10 cellular contexts compared by ENCODE assay signal in the genomic region with DNA sequence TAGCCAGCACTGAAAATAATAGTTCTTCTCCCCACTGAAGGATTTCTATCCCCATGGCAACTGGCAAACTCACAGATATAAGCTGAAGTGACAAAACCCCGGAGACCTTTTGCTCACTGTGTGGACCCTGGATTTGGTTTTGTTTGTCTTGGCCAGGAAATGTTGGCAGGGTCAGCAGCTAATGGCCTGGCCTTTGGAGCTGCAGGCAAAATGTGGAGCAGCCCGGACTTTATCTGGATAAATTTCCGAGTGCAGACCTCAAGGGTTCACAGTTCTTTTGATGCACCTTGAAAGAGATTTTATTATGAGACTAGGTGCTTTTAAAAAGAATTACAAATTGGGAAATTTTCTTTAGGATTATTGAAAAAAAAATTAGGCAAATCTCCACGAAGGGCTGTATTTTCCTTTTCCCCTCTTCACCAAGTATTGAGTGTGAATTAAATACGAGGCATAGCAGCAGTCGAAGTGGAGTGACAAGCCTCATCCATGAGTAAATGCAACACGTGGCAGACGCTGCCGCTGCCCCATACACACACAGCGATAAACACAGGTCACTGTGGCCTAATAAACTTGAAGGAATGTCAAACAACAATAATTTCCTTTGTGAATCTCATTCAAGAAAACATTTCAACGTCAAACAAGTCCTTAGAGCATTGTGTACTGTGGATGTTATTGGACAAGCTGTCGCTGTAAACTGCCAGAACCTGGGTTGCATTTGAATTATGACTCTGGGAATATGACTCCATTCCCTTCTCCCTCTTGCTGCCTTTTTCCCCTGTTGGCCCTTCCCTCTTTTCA. TPM values are rescaled to one million over a fixed set of nuclear protein-coding genes. Genes with fewer than 3 reads are reported as not detected.
DNase-seq lines count a peak whose midpoint lies in the region; FAIRE-seq and TF ChIP-seq lines count a peak whose summit lies in the region.
"Had no signal": no experiment of that assay in that cellular context is flagged by ENCODE, and none has a peak within 500 bp of the region (broad histone marks: within the 10 kb centered on the region; RNA-seq: fewer than 3 reads in every experiment).

No MANE protein-coding gene starts in this region.

- no peaks in the 10 kb centered on the region for H3K36me3 ChIP-seq in adipocyte (ENCODE audit: control insufficient read depth, insufficient read depth, low read length, severe bottlenecking)
- H3K36me3 ChIP-seq in kidney (ENCODE audit: control insufficient read depth in 1 of 2, insufficient read depth in 2 of 2, low read length in 2 of 2), result no peaks in the 10 kb centered on the region
- H3K36me3 ChIP-seq in subcutaneous abdominal adipose tissue (ENCODE audit: control insufficient read depth in 5 of 5, insufficient read depth in 5 of 5, low read length in 5 of 5), result no peaks in the 10 kb centered on the region

- DNase-seq in DMS 273 (lab: John Stamatoyannopoulos, UW; ENCODE audit: unreplicated experiment) (peak; percentile 32), DMS 273 treated with DMSO at 0.1 percent for 48 hours (lab: John Stamatoyannopoulos, UW) (no peak), adipocyte (ENCODE audit: low read depth) (no peak), kidney (peak; percentile 77), SIG-M5 treated with dmso at 0.1 percent for 504 hours (lab: John Stamatoyannopoulos, UW; ENCODE audit: unreplicated experiment) (no peak), NCI-H2029 treated with DMSO at 0.1 percent for 48 hours (lab: John Stamatoyannopoulos, UW) (no peak)
- no peak for DNase-seq in T-helper 2 cell treated with Interferon-gamma antibody and Interleukin-4, amounts not matched to agents 5 μg/mL and 100 μg/mL, for 36 hours (ENCODE audit: low spot score)

- peaks cover 63% of the 10 kb centered on the region for H3K4me1 ChIP-seq in adipocyte (ENCODE audit: control insufficient read depth, insufficient read depth, low read length)
- H3K4me1 ChIP-seq in kidney (ENCODE audit: control insufficient read depth in 1 of 2, insufficient read depth in 1 of 2, low read depth in 1 of 2, low read length in 2 of 2), result peaks cover 3 to 4% of the 10 kb centered on the region in 2 donors
- peaks cover 30 to 74% (median 59%) of the 10 kb centered on the region in 5 donors for H3K4me1 ChIP-seq in subcutaneous abdominal adipose tissue (ENCODE audit: control insufficient read depth in 5 of 5, insufficient read depth in 5 of 5, low read length in 5 of 5)

- H3K4me3 ChIP-seq in adipocyte (ENCODE audit: low read length) (peak overlapping the region; percentile 31), kidney (ENCODE audit: low read length in 2 of 2) (no peak overlapping the region), subcutaneous abdominal adipose tissue (ENCODE audit: low read depth in 1 of 5, low read length in 5 of 5) (peak overlapping the region in 3 of 5 donors; percentile 7 to 14 (median 13))

- no peaks in the 10 kb centered on the region for H3K27me3 ChIP-seq in adipocyte (replicated peaks; ENCODE audit: control insufficient read depth, insufficient read depth, low read length)
- H3K27me3 ChIP-seq in subcutaneous abdominal adipose tissue (ENCODE audit: control insufficient read depth in 5 of 5, insufficient read depth in 4 of 5, low read length in 5 of 5), result peaks cover 0 to 2% (median 0%) of the 10 kb centered on the region in 5 donors

- H3K27me3 Mint-ChIP-seq in T-helper 2 cell treated with Interferon-gamma antibody and Interleukin-4, amounts not matched to agents 5 μg/mL and 100 μg/mL, for 36 hours (ENCODE audit: low read depth), result no peaks in the 10 kb centered on the region

- intact Hi-C loops in kidney (cut with DNase I), result no loop called here

- no peak overlapping the region for H3K27ac ChIP-seq in kidney (ENCODE audit: low read depth in 2 of 2, low read length in 2 of 2)
- H3K27ac ChIP-seq in subcutaneous abdominal adipose tissue (ENCODE audit: low read depth, low read length), result peak overlapping the region; percentile 93
- H3K27ac ChIP-seq: 22Rv1 had no signal

- peaks cover 54% of the 10 kb centered on the region for H3K4me1 Mint-ChIP-seq in T-helper 2 cell treated with Interferon-gamma antibody and Interleukin-4, amounts not matched to agents 5 μg/mL and 100 μg/mL, for 36 hours (ENCODE audit: low read depth)

- H3K9me3 Mint-ChIP-seq in T-helper 2 cell treated with Interferon-gamma antibody and Interleukin-4, amounts not matched to agents 5 μg/mL and 100 μg/mL, for 36 hours, result peaks cover 5% of the 10 kb centered on the region

- TF ChIP-seq CTCF in kidney (IDR thresholded peaks at IDR 0.05; ENCODE audit: borderline replicate concordance, extremely low read depth, insufficient read depth), result no peak

- H3K36me3 Mint-ChIP-seq in T-helper 2 cell treated with Interferon-gamma antibody and Interleukin-4, amounts not matched to agents 5 μg/mL and 100 μg/mL, for 36 hours (ENCODE audit: low read depth), result peaks cover 5% of the 10 kb centered on the region

- FAIRE-seq in kidney (lab: Jason Lieb, UNC), result no peak
- FAIRE-seq: colon had no signal

- H3K4me3 Mint-ChIP-seq in T-helper 2 cell treated with Interferon-gamma antibody and Interleukin-4, amounts not matched to agents 5 μg/mL and 100 μg/mL, for 36 hours, result no peak overlapping the region

- H3K9me3 ChIP-seq in adipocyte (ENCODE audit: control insufficient read depth, low read length) (peaks cover 3% of the 10 kb centered on the region), kidney (ENCODE audit: control insufficient read depth in 1 of 2, low read length in 2 of 2) (no peaks in the 10 kb centered on the region), subcutaneous abdominal adipose tissue (ENCODE audit: control insufficient read depth in 5 of 5, low read length in 5 of 5) (peaks cover 0 to 3% (median 2%) of the 10 kb centered on the region in 5 donors)

- no peak overlapping the region for H3K27ac Mint-ChIP-seq in T-helper 2 cell treated with Interferon-gamma antibody and Interleukin-4, amounts not matched to agents 5 μg/mL and 100 μg/mL, for 36 hours

- peak overlapping the region; percentile 79 for H3K9ac ChIP-seq in adipocyte (ENCODE audit: low read length)
- no peak overlapping the region for H3K9ac ChIP-seq in kidney (ENCODE audit: low read length in 2 of 2)
- H3K9ac ChIP-seq in subcutaneous abdominal adipose tissue (ENCODE audit: low read length in 5 of 5), result no peak overlapping the region

RNA-seq across cellular contexts. Expression of a gene that starts 35.1 kb away (rescaled TPM):
- 6.7 TPM for total RNA-seq in kidney
- polyA plus RNA-seq in kidney (ENCODE audit: insufficient read depth, low read depth, low replicate concordance), result 8.4 TPM

Comparison
In these comparisons a context has a peak if more than half of its experiments do, and no peak if none do; other contexts are left out.
1. DNase-seq: peak in DMS 273 (single experiment) and kidney (single experiment); none in DMS 273 treated with DMSO at 0.1 percent for 48 hours (single experiment), adipocyte (single experiment), SIG-M5 treated with dmso at 0.1 percent for 504 hours (single experiment), T-helper 2 cell treated with Interferon-gamma antibody and Interleukin-4, amounts not matched to agents 5 μg/mL and 100 μg/mL, for 36 hours (single experiment) and NCI-H2029 treated with DMSO at 0.1 percent for 48 hours (single experiment).
2. H3K4me3 ChIP-seq: peak in adipocyte (single experiment) and subcutaneous abdominal adipose tissue (3 of 5); none in kidney (0 of 2).